In the genomic region with DNA sequence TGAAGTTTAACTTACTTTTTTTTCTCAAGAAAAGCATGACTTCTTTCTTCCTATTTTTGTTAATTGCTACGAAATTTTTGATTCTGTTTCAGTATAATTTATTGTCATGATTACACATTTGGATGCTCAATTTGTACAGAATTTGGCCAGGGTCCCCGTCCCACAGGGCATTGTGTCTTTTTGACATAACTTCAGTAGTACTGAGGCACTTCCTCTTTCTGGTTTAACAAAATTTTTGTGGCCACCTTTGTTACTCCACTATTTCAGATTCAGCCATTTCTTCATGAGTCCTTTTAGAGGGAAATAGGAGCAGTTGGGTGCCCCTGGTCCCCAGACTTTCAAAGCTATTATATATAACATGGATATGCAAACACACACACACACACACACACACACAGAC, we compare ENCODE assay signal across 18 cellular contexts.
"Had no signal": no experiment of that assay in that cellular context is flagged by ENCODE, and none has a peak within 500 bp of the region (broad histone marks: within the 10 kb centered on the region; RNA-seq: fewer than 3 reads in every experiment).

No MANE protein-coding gene starts in this region.

- H3K9me3 ChIP-seq: lower lobe of right lung, pancreas, stomach, thoracic aorta, transverse colon had no signal

- ATAC-seq: foreskin keratinocyte; lower lobe of right lung; natural killer cell treated with Interleukin-12 subunit alpha and Interleukin-12 subunit beta and Interleukin-15 and Interleukin-18, amount 100 ng/mL, for 72 hours; pancreas; right cardiac atrium had no signal

- H3K9ac ChIP-seq: neural progenitor cell had no signal

- H3K27ac ChIP-seq: foreskin keratinocyte, left ventricle myocardium inferior, lower lobe of right lung, neural progenitor cell, pancreas, stomach, thoracic aorta, transverse colon had no signal

- H3K4me3 ChIP-seq: left ventricle myocardium inferior, lower lobe of right lung, neural progenitor cell, pancreas, stomach, thoracic aorta, transverse colon had no signal

- H3K4me1 ChIP-seq: foreskin keratinocyte, left ventricle myocardium inferior, lower lobe of right lung, neural progenitor cell, pancreas, stomach, transverse colon had no signal

- H3K27me3 ChIP-seq: foreskin keratinocyte, neural progenitor cell, pancreas, stomach, transverse colon had no signal

- FAIRE-seq: keratinocyte, pancreas, small intestine had no signal

- H3K4me2 ChIP-seq: neural progenitor cell had no signal

- H3K36me3 ChIP-seq: left ventricle myocardium inferior, lower lobe of right lung, neural progenitor cell, pancreas, stomach, thoracic aorta, transverse colon had no signal

- DNase-seq: foreskin keratinocyte; immature natural killer cell; left ventricle myocardium inferior; lower lobe of right lung; midbrain; nucleus accumbens; pancreas; right cardiac atrium; small intestine; stimulated activated CD4-positive, alpha-beta T cell treated with anti-CD3 and anti-CD28 coated beads, Interleukin-12 subunit alpha, Interleukin-12 subunit beta, amount 100 ng/mL, for 4 hours; stimulated activated naive CD4-positive, alpha-beta T cell; stomach; substantia nigra; transverse colon had no signal

- H2AFZ ChIP-seq: neural progenitor cell had no signal
